1 cellular context compared by ENCODE assay signal in genomic region chr7:12351843-12352242, GRCh38.
TF ChIP-seq lines count a peak whose summit lies in the region.

No MANE protein-coding gene starts in this region.

TF ChIP-seq in K562, 482 proteins besides CTCF, POLR2A, EP300 and RAD21 (continued from another document):
- TF ChIP-seq ZNF740 (CRISPR knock-in tag; IDR thresholded peaks at IDR 0.05): no peak
- no peak for TF ChIP-seq ZNF740 (tag; IDR thresholded peaks at IDR 0.05)
- no peak for TF ChIP-seq FUS (optimal IDR thresholded peaks at IDR 0.05; ENCODE audit: low read depth, low read length)
- TF ChIP-seq ZNF384 (IDR thresholded peaks at IDR 0.05; ENCODE audit: low read depth, low read length): no peak
- no peak for TF ChIP-seq MBD2 (IDR thresholded peaks at IDR 0.05; ENCODE audit: borderline replicate concordance, low read depth)
- TF ChIP-seq YY1 (IDR thresholded peaks at IDR 0.05; ENCODE audit: borderline replicate concordance in 1 of 3, control insufficient read depth in 1 of 3, extremely low read depth in 1 of 3, insufficient read depth in 3 of 3, insufficient read length in 1 of 3, insufficient replicate concordance in 2 of 3, low read depth in 1 of 3, low read length in 2 of 3): no peak
- TF ChIP-seq NCOR1 (IDR thresholded peaks at IDR 0.05): peak; percentile 32; the same call in 1 of the 2 replicates
- no peak for TF ChIP-seq EHMT2 (IDR thresholded peaks at IDR 0.05)
- no peak for TF ChIP-seq ZNF41 (CRISPR knock-in tag; conservative IDR thresholded peaks at IDR 0.05)
- TF ChIP-seq STAG1 (CRISPR knock-in tag; IDR thresholded peaks at IDR 0.05; ENCODE audit: borderline replicate concordance): no peak
- TF ChIP-seq GMEB1 (CRISPR knock-in tag; IDR thresholded peaks at IDR 0.05): no peak
- no peak for TF ChIP-seq GTF2B (IDR thresholded peaks at IDR 0.05; ENCODE audit: extremely low read depth, insufficient read length)
- no peak for TF ChIP-seq XRCC4 (IDR thresholded peaks at IDR 0.05; ENCODE audit: extremely low read depth, insufficient read depth, insufficient read length)
- TF ChIP-seq CSDE1 (IDR thresholded peaks at IDR 0.05): no peak
- no peak for TF ChIP-seq MBD1 (CRISPR knock-in tag; IDR thresholded peaks at IDR 0.05)
- TF ChIP-seq SMARCC2 (IDR thresholded peaks at IDR 0.05; ENCODE audit: low read depth): no peak
- no peak for TF ChIP-seq RBM15 (IDR thresholded peaks at IDR 0.05; ENCODE audit: insufficient read depth, low read length)
- no peak for TF ChIP-seq POLR2G (IDR thresholded peaks at IDR 0.05; ENCODE audit: low read depth, low read length)
- no peak for TF ChIP-seq ZNF76 (CRISPR knock-in tag; IDR thresholded peaks at IDR 0.05; ENCODE audit: borderline replicate concordance)
- no peak for TF ChIP-seq RHOXF2B (CRISPR knock-in tag; conservative IDR thresholded peaks at IDR 0.05)
- TF ChIP-seq MXD1 (CRISPR knock-in tag; IDR thresholded peaks at IDR 0.05; ENCODE audit: borderline replicate concordance, poor library complexity, severe bottlenecking): no peak
- TF ChIP-seq FOXK1 (CRISPR knock-in tag; IDR thresholded peaks at IDR 0.05; ENCODE audit: borderline replicate concordance): no peak
- no peak for TF ChIP-seq FOXJ2 (tag; IDR thresholded peaks at IDR 0.05)
- TF ChIP-seq NFRKB (IDR thresholded peaks at IDR 0.05; ENCODE audit: low read depth): no peak
- TF ChIP-seq HDAC2 (IDR thresholded peaks at IDR 0.05): no peak
- TF ChIP-seq RBM39 (optimal IDR thresholded peaks at IDR 0.05; ENCODE audit: low read depth, low read length): no peak
- TF ChIP-seq ZNF133 (CRISPR knock-in tag; IDR thresholded peaks at IDR 0.05): no peak
- TF ChIP-seq ZNF124 (CRISPR knock-in tag; IDR thresholded peaks at IDR 0.05): no peak
- TF ChIP-seq ZNF79 (CRISPR knock-in tag; IDR thresholded peaks at IDR 0.05; ENCODE audit: low read depth): no peak
- TF ChIP-seq NCOA6 (IDR thresholded peaks at IDR 0.05): no peak
- TF ChIP-seq HSF4 (CRISPR knock-in tag; IDR thresholded peaks at IDR 0.05; ENCODE audit: borderline replicate concordance): no peak
- no peak for TF ChIP-seq TFAP4 (CRISPR knock-in tag; IDR thresholded peaks at IDR 0.05; ENCODE audit: borderline replicate concordance)
- TF ChIP-seq ZSCAN29 (IDR thresholded peaks at IDR 0.05): no peak
- no peak for TF ChIP-seq HDAC6 (IDR thresholded peaks at IDR 0.05; ENCODE audit: low read depth, low read length)
- no peak for TF ChIP-seq CHD7 (IDR thresholded peaks at IDR 0.05; ENCODE audit: low read depth, low read length)
- TF ChIP-seq MEF2D (tag; conservative IDR thresholded peaks at IDR 0.05; ENCODE audit: low read depth): no peak
- TF ChIP-seq EGR1 (conservative IDR thresholded peaks at IDR 0.05): no peak
- no peak for TF ChIP-seq CBX5 (IDR thresholded peaks at IDR 0.05; ENCODE audit: borderline replicate concordance, low read depth)
- no peak for TF ChIP-seq SMAD2 (IDR thresholded peaks at IDR 0.05; ENCODE audit: low read depth, low read length)
- TF ChIP-seq PHF8 (IDR thresholded peaks at IDR 0.05; ENCODE audit: borderline replicate concordance, low read length): no peak
- TF ChIP-seq ARHGAP35 (IDR thresholded peaks at IDR 0.05; ENCODE audit: partially characterized antibody): no peak
- TF ChIP-seq POLR3A (IDR thresholded peaks at IDR 0.05; ENCODE audit: borderline replicate concordance, extremely low read depth, insufficient read depth, insufficient read length): no peak
- TF ChIP-seq OTX1 (CRISPR knock-in tag; IDR thresholded peaks at IDR 0.05): no peak
- no peak for TF ChIP-seq ZNF239 (CRISPR knock-in tag; IDR thresholded peaks at IDR 0.05)
- no peak for TF ChIP-seq BMI1 (IDR thresholded peaks at IDR 0.05; ENCODE audit: low read length)
- no peak for TF ChIP-seq U2AF1 (optimal IDR thresholded peaks at IDR 0.05; ENCODE audit: low read depth, low read length)
- TF ChIP-seq MLLT1 (IDR thresholded peaks at IDR 0.05): no peak
- no peak for TF ChIP-seq FOSL1 (tag; conservative IDR thresholded peaks at IDR 0.05)
- no peak for TF ChIP-seq NFYB (IDR thresholded peaks at IDR 0.05; ENCODE audit: extremely low read depth, insufficient read length)
- no peak for TF ChIP-seq ERF (CRISPR knock-in tag; IDR thresholded peaks at IDR 0.05)
- 0 out of 2 replicates have a peak, but pooled peaks have one; percentile 15 for TF ChIP-seq SMARCE1 (IDR thresholded peaks at IDR 0.05)
- TF ChIP-seq CBFA2T3 (IDR thresholded peaks at IDR 0.05): peak; percentile 72
- no peak for TF ChIP-seq ILK (tag; IDR thresholded peaks at IDR 0.05; ENCODE audit: borderline replicate concordance, low read depth)
- TF ChIP-seq TCF3 (CRISPR knock-in tag; IDR thresholded peaks at IDR 0.05): peak; percentile 88
